In genomic region chr11:88384678-88385015, GRCh38 we compare ENCODE assay signal across 15 cellular contexts. TPM values are rescaled to one million over a fixed set of nuclear protein-coding genes. Genes with fewer than 3 reads are reported as not detected.
DNase-seq lines count a peak whose midpoint lies in the region; ATAC-seq and TF ChIP-seq lines count a peak whose summit lies in the region.
"Had no signal": no experiment of that assay in that cellular context is flagged by ENCODE, and none has a peak within 500 bp of the region (broad histone marks: within the 10 kb centered on the region; RNA-seq: fewer than 3 reads in every experiment).

No MANE protein-coding gene starts in this region.

- H3K4me1 Mint-ChIP-seq in nephron progenitor cell, result peaks cover 19% of the 10 kb centered on the region

- H3K27ac ChIP-seq in Panc1 (ENCODE audit: low read length) (0 out of 2 replicates have a peak overlapping the region, but pooled peaks have one; percentile 10), left lung (no peak overlapping the region)
- H3K27ac ChIP-seq: C4-2B, right atrium auricular region had no signal

- no peak overlapping the region for H3K4me3 ChIP-seq in Panc1 (ENCODE audit: low read depth in 2 of 2, low read length in 2 of 2)
- no peak overlapping the region for H3K4me3 ChIP-seq in choroid plexus epithelial cell (ENCODE audit: low read depth, low read length)
- no peak overlapping the region for H3K4me3 ChIP-seq in left lung
- H3K4me3 ChIP-seq: right atrium auricular region had no signal

- H3K27ac Mint-ChIP-seq in nephron progenitor cell, result peak overlapping the region; percentile 87

- peak; percentile 4 for DNase-seq in ELF-1 (ENCODE audit: low read depth, low spot score)
- no peak for DNase-seq in Panc1 (ENCODE audit: low read depth, low spot score)
- peak; percentile 75 for DNase-seq in choroid plexus epithelial cell (ENCODE audit: low read depth)
- DNase-seq in nephron progenitor cell, result no peak
- no peak for DNase-seq in NCI-H1436 treated with DMSO at 0.1 percent for 48 hours (lab: John Stamatoyannopoulos, UW)
- no peak for DNase-seq in left lung
- no peak for DNase-seq in activated CD4-positive, alpha-beta T cell treated with anti-CD3 and anti-CD28 coated beads for 1 hour
- DNase-seq in SW 1271 (lab: John Stamatoyannopoulos, UW), result no peak
- DNase-seq: amniotic stem cell; foreskin fibroblast; GOT3; stimulated activated CD4-positive, alpha-beta T cell treated with anti-CD3 and anti-CD28 coated beads, Interleukin-2, amount 100 ng/mL, for 48 hours had no signal

- in situ Hi-C loops in Panc1 (cut with HindIII; ENCODE audit: low pct_unique_long_range_greater_than_20kb, low sequenced_read_pairs), result no loop called here

- no peaks in the 10 kb centered on the region for H3K9me3 Mint-ChIP-seq in nephron progenitor cell

- H3K27me3 ChIP-seq in Panc1 (ENCODE audit: control insufficient read depth, insufficient read depth, low read length), result no peaks in the 10 kb centered on the region
- no peaks in the 10 kb centered on the region for H3K27me3 ChIP-seq in left lung
- H3K27me3 ChIP-seq: right atrium auricular region had no signal

- TF ChIP-seq CTCF in Panc1 (IDR thresholded peaks at IDR 0.05) (no peak), choroid plexus epithelial cell (conservative IDR thresholded peaks at IDR 0.05; ENCODE audit: low read depth, low read length) (no peak), nephron progenitor cell (IDR thresholded peaks at IDR 0.05) (no peak), left lung (IDR thresholded peaks at IDR 0.05) (no peak)

- no TSS peak for BruUV-seq in Panc1 (replicated peaks; lab: Mats Ljungman, UMichigan)

- ATAC-seq in Panc1 (peak; percentile 72), left lung (no peak)

- H3K36me3 Mint-ChIP-seq in nephron progenitor cell (ENCODE audit: low read depth), result no peaks in the 10 kb centered on the region

- H3K4me3 Mint-ChIP-seq in nephron progenitor cell, result no peak overlapping the region

- CTCF ChIA-PET in Panc1 (lab: Charles Lee), result no interaction called here

- H3K4me1 ChIP-seq in Panc1 (ENCODE audit: control insufficient read depth, insufficient read depth, low read length), result no peaks in the 10 kb centered on the region; the same call in 1 of the 2 replicates
- H3K4me1 ChIP-seq in left lung, result no peaks in the 10 kb centered on the region
- H3K4me1 ChIP-seq: right atrium auricular region had no signal

- POLR2A ChIA-PET in Panc1 (lab: Charles Lee), result no interaction called here

- H3K27me3 Mint-ChIP-seq in nephron progenitor cell (ENCODE audit: low read depth, poor library complexity), result peaks cover 3% of the 10 kb centered on the region

- H3K36me3 ChIP-seq in Panc1 (ENCODE audit: control insufficient read depth, insufficient read depth, low read length) (no peaks in the 10 kb centered on the region), left lung (no peaks in the 10 kb centered on the region)
- H3K36me3 ChIP-seq: right atrium auricular region had no signal

- intact Hi-C loops in Panc1 (cut with micrococcal nuclease; ENCODE audit: unreplicated experiment) (no loop called here), left lung (cut with DNase I) (no loop called here)

- H3K9me3 ChIP-seq in Panc1 (ENCODE audit: control insufficient read depth, insufficient read depth, low read depth, low read length), result no peaks in the 10 kb centered on the region
- H3K9me3 ChIP-seq in left lung, result no peaks in the 10 kb centered on the region
- H3K9me3 ChIP-seq: right atrium auricular region had no signal

RNA-seq across cellular contexts. Expression of gene CTSC, which starts 47.1 kb away (rescaled TPM):
- 80.2 TPM for total RNA-seq in Panc1 (2021; ENCODE audit: unreplicated experiment)
- 57.2 TPM for polyA plus RNA-seq in Panc1 (2012; ENCODE audit: insufficient read length)
- 100 to 1,000 TPM; 281 to 422 TPM for total RNA-seq in left lung
- total RNA-seq: G401 had no signal

Comparison
In these comparisons a context has a peak if more than half of its experiments do, and no peak if none do; other contexts are left out.
1. DNase-seq: peak in ELF-1 (single experiment) and choroid plexus epithelial cell (single experiment); none in Panc1 (single experiment), nephron progenitor cell (single experiment), NCI-H1436 treated with DMSO at 0.1 percent for 48 hours (single experiment), left lung (0 of 2), activated CD4-positive, alpha-beta T cell treated with anti-CD3 and anti-CD28 coated beads for 1 hour (single experiment) and SW 1271 (0 of 2).